In genomic region chr12:93944196-93944595, GRCh38 we compare ENCODE assay signal across 12 cellular contexts.
"Had no signal": no experiment of that assay in that cellular context is flagged by ENCODE, and none has a peak within 500 bp of the region (broad histone marks: within the 10 kb centered on the region; RNA-seq: fewer than 3 reads in every experiment).

No MANE protein-coding gene starts in this region.

- H3K27me3 ChIP-seq: spleen, transverse colon had no signal

- H3K4me3 ChIP-seq: spleen, transverse colon had no signal

- H3K9me3 ChIP-seq: transverse colon had no signal

- ATAC-seq: activated CD8-positive, alpha-beta memory T cell treated with anti-CD3 and anti-CD28 coated beads, Interleukin-2, amount 10 ng/mL, durations not matched to agents 7 days and 5 days; activated T-cell treated with anti-CD3 and anti-CD28 coated beads, Interleukin-2, amount 50 U/mL, for 4 hours had no signal

- H3K4me1 ChIP-seq: spleen, transverse colon had no signal

- FAIRE-seq: colon had no signal

- H3K36me3 ChIP-seq: spleen, transverse colon had no signal

- H3K36me3 Mint-ChIP-seq: activated CD8-positive, alpha-beta memory T cell treated with anti-CD3 and anti-CD28 coated beads, Interleukin-2, amount 10 ng/mL, durations not matched to agents 7 days and 5 days; activated naive CD8-positive, alpha-beta T cell treated with anti-CD3 and anti-CD28 coated beads, Interleukin-2, amount 10 ng/mL, durations not matched to agents 7 days and 5 days; stimulated activated memory B cell treated with anti-CD40 and anti-IgM and Interleukin-4, amounts not matched to agents 10 μg/mL and 1 μg/mL and 100 μg/mL, for 72 hours had no signal

- H3K27ac ChIP-seq: spleen, transverse colon had no signal

- H3K27ac Mint-ChIP-seq: activated CD8-positive, alpha-beta memory T cell treated with anti-CD3 and anti-CD28 coated beads, Interleukin-2, amount 10 ng/mL, durations not matched to agents 7 days and 5 days; activated naive CD8-positive, alpha-beta T cell treated with anti-CD3 and anti-CD28 coated beads, Interleukin-2, amount 10 ng/mL, durations not matched to agents 7 days and 5 days; stimulated activated memory B cell treated with anti-CD40 and anti-IgM and Interleukin-4, amounts not matched to agents 10 μg/mL and 1 μg/mL and 100 μg/mL, for 72 hours had no signal

- H3K4me3 Mint-ChIP-seq: activated CD8-positive, alpha-beta memory T cell treated with anti-CD3 and anti-CD28 coated beads, Interleukin-2, amount 10 ng/mL, durations not matched to agents 7 days and 5 days; activated naive CD8-positive, alpha-beta T cell treated with anti-CD3 and anti-CD28 coated beads, Interleukin-2, amount 10 ng/mL, durations not matched to agents 7 days and 5 days; activated T-cell treated with anti-CD3 and anti-CD28 coated beads, Interleukin-2, amount 50 U/mL, for 4 hours; stimulated activated memory B cell treated with anti-CD40 and anti-IgM and Interleukin-4, amounts not matched to agents 10 μg/mL and 1 μg/mL and 100 μg/mL, for 72 hours had no signal

- H3K9me3 Mint-ChIP-seq: activated naive CD8-positive, alpha-beta T cell treated with anti-CD3 and anti-CD28 coated beads, Interleukin-2, amount 10 ng/mL, durations not matched to agents 7 days and 5 days; stimulated activated memory B cell treated with anti-CD40 and anti-IgM and Interleukin-4, amounts not matched to agents 10 μg/mL and 1 μg/mL and 100 μg/mL, for 72 hours had no signal

- H3K4me1 Mint-ChIP-seq: activated CD8-positive, alpha-beta memory T cell treated with anti-CD3 and anti-CD28 coated beads, Interleukin-2, amount 10 ng/mL, durations not matched to agents 7 days and 5 days; activated naive CD8-positive, alpha-beta T cell treated with anti-CD3 and anti-CD28 coated beads, Interleukin-2, amount 10 ng/mL, durations not matched to agents 7 days and 5 days; stimulated activated memory B cell treated with anti-CD40 and anti-IgM and Interleukin-4, amounts not matched to agents 10 μg/mL and 1 μg/mL and 100 μg/mL, for 72 hours had no signal

- DNase-seq: activated CD4-positive, alpha-beta T cell treated with anti-CD3 and anti-CD28 coated beads for 1 hour; activated CD4-positive, alpha-beta T cell treated with anti-CD3 and anti-CD28 coated beads, Interleukin-2, amount 50 U/mL, for 48 hours; activated CD8-positive, alpha-beta memory T cell treated with anti-CD3 and anti-CD28 coated beads, Interleukin-2, amount 10 ng/mL, durations not matched to agents 7 days and 5 days; activated naive CD8-positive, alpha-beta T cell treated with anti-CD3 and anti-CD28 coated beads, Interleukin-2, amount 10 ng/mL, durations not matched to agents 7 days and 5 days; activated T-cell treated with anti-CD3 and anti-CD28 coated beads, Interleukin-2, amount 50 U/mL, for 4 hours; effector CD4-positive, alpha-beta T cell; hypothalamus; spleen; stimulated activated CD4-positive, alpha-beta T cell treated with anti-CD3 and anti-CD28 coated beads, Interleukin-1b, Interleukin-23, amount 100 ng/mL, for 48 hours; transverse colon had no signal
